ENCODE assay signal across 8 cellular contexts in the genomic region with DNA sequence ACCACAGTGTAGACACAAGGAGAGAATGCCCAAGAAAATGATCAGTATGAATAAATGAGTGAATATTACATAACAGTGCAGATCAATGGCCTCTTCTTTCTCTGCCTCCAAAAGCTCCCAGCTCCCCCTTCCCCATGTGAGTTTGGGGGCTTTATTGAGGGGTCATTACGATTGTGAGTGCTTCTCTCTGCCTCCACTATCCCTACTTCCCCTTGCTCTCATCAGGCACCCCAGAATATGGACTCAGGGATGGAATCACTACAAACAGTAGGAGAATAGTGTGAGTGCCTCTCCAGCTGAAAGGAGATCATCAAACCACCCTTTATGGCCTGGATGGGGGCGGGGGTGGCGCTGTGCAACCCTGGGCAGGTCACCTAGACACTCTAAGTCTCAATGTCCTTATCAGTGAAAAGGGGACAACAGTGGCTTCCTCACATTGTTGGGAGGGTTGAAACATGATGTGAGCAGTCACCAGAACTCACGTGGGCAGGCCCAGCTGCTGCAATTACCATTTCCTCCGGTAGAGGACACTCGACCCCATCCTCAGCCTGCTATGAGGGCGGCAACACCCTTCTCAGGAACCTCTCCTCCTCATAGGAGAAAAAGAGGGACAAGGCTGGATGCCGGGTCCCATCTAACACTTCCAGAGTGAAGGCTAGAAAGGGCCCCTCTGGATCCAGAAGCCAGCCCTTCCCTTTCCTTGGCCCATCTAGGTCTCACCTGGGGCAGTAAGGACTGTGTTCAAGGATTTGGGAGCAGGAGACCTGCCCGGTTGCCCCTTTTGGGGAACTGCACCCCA. TPM values are rescaled to one million over a fixed set of nuclear protein-coding genes. Genes with fewer than 3 reads are reported as not detected.
DNase-seq lines count a peak whose midpoint lies in the region; FAIRE-seq and TF ChIP-seq lines count a peak whose summit lies in the region.

No MANE protein-coding gene starts in this region.

- H3K36me3 ChIP-seq in neural cell (ENCODE audit: insufficient read depth, low read length) = no peaks in the 10 kb centered on the region

- H3K4me2 ChIP-seq in neural cell (ENCODE audit: low read length) = no peak overlapping the region

- H3F3A ChIP-seq in neural cell (ENCODE audit: insufficient read depth, low read length, poor library complexity, severe bottlenecking) = no peaks in the 10 kb centered on the region

- H4K20me1 ChIP-seq in neural cell (ENCODE audit: insufficient read depth) = no peaks in the 10 kb centered on the region

- no peak overlapping the region for H2AFZ ChIP-seq in neural cell (ENCODE audit: low read depth, low read length)

- no peak overlapping the region for H3K9ac ChIP-seq in neural cell (ENCODE audit: low read length)

- no peaks in the 10 kb centered on the region for H3K9me2 ChIP-seq in neural cell (ENCODE audit: insufficient read depth, low read length)

- no peak for TF ChIP-seq EP300 in neural cell (conservative IDR thresholded peaks at IDR 0.05; ENCODE audit: poor library complexity, severe bottlenecking)

- DNase-seq in GM10266 (ENCODE audit: extremely low spot score) (peak; percentile 83), LoVo (ENCODE audit: low spot score) (peak; percentile 80), RCC 7860 (ENCODE audit: low spot score) (peak; percentile 75), activated T-helper 1 cell treated with Interleukin-2 at 50 U/mL for 16 hours (ENCODE audit: low read depth) (peak; percentile 61), fibroblast of mammary gland (ENCODE audit: low read depth) (peak; percentile 80), cortex of kidney (lab: John Stamatoyannopoulos, UW) (no peak)
- DNase-seq in stimulated activated naive CD4-positive, alpha-beta T cell (lab: John Stamatoyannopoulos, UW) = peak; percentile 46 to 81 (median 64)

- peak; percentile 81 for TF ChIP-seq RAD21 in neural cell (conservative IDR thresholded peaks at IDR 0.05)

- H3K27me3 ChIP-seq in neural cell (ENCODE audit: insufficient read depth, low read depth, low read length) = peaks cover 47% of the 10 kb centered on the region

- H3K9me3 ChIP-seq in neural cell (ENCODE audit: low read length) = no peaks in the 10 kb centered on the region

- no peak for FAIRE-seq in RCC 7860 (lab: Jason Lieb, UNC)

- TF ChIP-seq CTCF in GM10266 (IDR thresholded peaks at IDR 0.05; ENCODE audit: control insufficient read depth, insufficient read depth, low read depth, missing control alignments) (peak; percentile 97), fibroblast of mammary gland (conservative IDR thresholded peaks at IDR 0.05; ENCODE audit: control insufficient read depth, insufficient read depth, low read depth, low read length) (peak; percentile 99), neural cell (IDR thresholded peaks at IDR 0.05; ENCODE audit: poor library complexity, severe bottlenecking) (peak; percentile 89)

- H3K27ac ChIP-seq in neural cell (ENCODE audit: low read length) = no peak overlapping the region

- no peak overlapping the region for H3K4me3 ChIP-seq in fibroblast of mammary gland (ENCODE audit: control insufficient read depth, low read depth, low read length)
- no peak overlapping the region for H3K4me3 ChIP-seq in neural cell (ENCODE audit: low read length)

- no peaks in the 10 kb centered on the region for H3K79me2 ChIP-seq in neural cell (replicated peaks; ENCODE audit: insufficient read depth, low read length)

TF ChIP-seq in neural cell, 6 proteins besides CTCF, POLR2A, EP300 and RAD21:
- TF ChIP-seq MXI1 (conservative IDR thresholded peaks at IDR 0.05; ENCODE audit: poor library complexity, severe bottlenecking) (peak; percentile 22), EZH2 (IDR thresholded peaks at IDR 0.05; ENCODE audit: borderline replicate concordance, insufficient read depth, low read length, poor library complexity, severe bottlenecking) (no peak), POLR2AphosphoS5 (IDR thresholded peaks at IDR 0.05) (no peak), SMC3 (conservative IDR thresholded peaks at IDR 0.05; ENCODE audit: poor library complexity) (peak; percentile 78), TAF1 (IDR thresholded peaks at IDR 0.05; ENCODE audit: low read depth) (no peak), REST (IDR thresholded peaks at IDR 0.05; ENCODE audit: borderline replicate concordance) (no peak)
TF ChIP-seq in neural cell: peak in this region for 2.

RNA-seq across cellular contexts. Expression of gene EPOP, which starts 2.1 kb away (rescaled TPM):
- 1.1 and 1.5 TPM in 2 replicates for polyA plus RNA-seq in neural cell
- polyA minus RNA-seq in neural cell = 2.2 and 2.3 TPM in 2 replicates

RNA-seq across cellular contexts. Expression of gene MLLT6, which starts 28.2 kb away (rescaled TPM):
- 19.7 and 26.0 TPM in 2 replicates for polyA plus RNA-seq in neural cell
- polyA minus RNA-seq in neural cell = 44.8 and 47.6 TPM in 2 replicates

RNA-seq across cellular contexts. Expression of gene CISD3, which starts 53.2 kb away (rescaled TPM):
- polyA plus RNA-seq in neural cell = 0.48 and 1.2 TPM in 2 replicates
- 0.73 and 1.6 TPM in 2 replicates for polyA minus RNA-seq in neural cell
